Comparison of ENCODE assay signal across 27 cellular contexts in genomic region chr2:217186152-217186551, GRCh38.
A peak's percentile ranks its signal among the peaks of the same experiment; 100 is the strongest.
DNase-seq lines count a peak whose midpoint lies in the region; ATAC-seq and TF ChIP-seq lines count a peak whose summit lies in the region.
"Had no signal": no experiment of that assay in that cellular context is flagged by ENCODE, and none has a peak within 500 bp of the region (broad histone marks: within the 10 kb centered on the region; RNA-seq: fewer than 3 reads in every experiment).

No MANE protein-coding gene starts in this region.

- H3K27ac ChIP-seq in coronary artery (peak overlapping the region; percentile 54 to 76), left ventricle myocardium inferior (replicated peaks) (peak overlapping the region; percentile 80), psoas muscle (no peak overlapping the region), uterus (peak overlapping the region; percentile 70 to 72)
- H3K27ac ChIP-seq: BLaER1 treated with 17β-estradiol and CSF1 and Interleukin-3, amounts not matched to agents 10 nM and 100 nM; cardiac muscle cell; colonic mucosa; KMS-11; lower lobe of right lung; PC-9 had no signal

- H3K4me1 Mint-ChIP-seq in activated CD4-positive, alpha-beta T cell treated with anti-CD3 and anti-CD28 coated beads, Interleukin-2, amount 10 ng/mL, durations not matched to agents 24 days and 14 days = no peaks in the 10 kb centered on the region
- H3K4me1 Mint-ChIP-seq: activated CD4-positive, alpha-beta memory T cell treated with anti-CD3 and anti-CD28 coated beads, Interleukin-2, amount 10 ng/mL, durations not matched to agents 7 days and 5 days; activated naive CD4-positive, alpha-beta T cell treated with anti-CD3 and anti-CD28 coated beads, Interleukin-2, amount 50 U/mL, for 24 hours; H9; naive thymus-derived CD8-positive, alpha-beta T cell; stimulated activated memory B cell treated with anti-CD40 and anti-IgM and Interleukin-4, amounts not matched to agents 10 μg/mL and 1 μg/mL and 100 μg/mL, for 72 hours had no signal

- H3K9me3 ChIP-seq in left ventricle myocardium inferior (replicated peaks) = no peaks in the 10 kb centered on the region
- no peaks in the 10 kb centered on the region for H3K9me3 ChIP-seq in psoas muscle
- H3K9me3 ChIP-seq in uterus = no peaks in the 10 kb centered on the region
- H3K9me3 ChIP-seq: BLaER1 treated with 17β-estradiol and CSF1 and Interleukin-3, amounts not matched to agents 10 nM and 100 nM; colonic mucosa; lower lobe of right lung had no signal

- in situ Hi-C loops in KBM-7 (cut with MboI; ENCODE audit: low pct_unique_long_range_greater_than_20kb, low sequenced_read_pairs) = no loop called here

- H3K4me3 ChIP-seq in coronary artery = no peak overlapping the region
- H3K4me3 ChIP-seq in left ventricle myocardium inferior = no peak overlapping the region
- H3K4me3 ChIP-seq in psoas muscle = no peak overlapping the region
- no peak overlapping the region for H3K4me3 ChIP-seq in uterus
- H3K4me3 ChIP-seq: BLaER1 treated with 17β-estradiol and CSF1 and Interleukin-3, amounts not matched to agents 10 nM and 100 nM; cardiac muscle cell; colonic mucosa; lower lobe of right lung; PC-9; skin epidermis had no signal

- TF ChIP-seq CTCF in coronary artery (IDR thresholded peaks at IDR 0.05) (no peak), left ventricle myocardium inferior (IDR thresholded peaks at IDR 0.05; ENCODE audit: borderline replicate concordance) (no peak), psoas muscle (IDR thresholded peaks at IDR 0.05) (no peak), uterus (IDR thresholded peaks at IDR 0.05) (no peak)

- 62 to 79% (median 73%) methylated on average over 6 of the region's 6 CpGs for WGBS in psoas muscle, 3 donors

- H3K27ac Mint-ChIP-seq in activated CD4-positive, alpha-beta T cell treated with anti-CD3 and anti-CD28 coated beads, Interleukin-2, amount 10 ng/mL, durations not matched to agents 24 days and 14 days = no peak overlapping the region
- H3K27ac Mint-ChIP-seq: activated CD4-positive, alpha-beta memory T cell treated with anti-CD3 and anti-CD28 coated beads, Interleukin-2, amount 10 ng/mL, durations not matched to agents 7 days and 5 days; activated naive CD4-positive, alpha-beta T cell treated with anti-CD3 and anti-CD28 coated beads, Interleukin-2, amount 50 U/mL, for 24 hours; effector memory CD8-positive, alpha-beta T cell; H9; naive thymus-derived CD8-positive, alpha-beta T cell; stimulated activated memory B cell treated with anti-CD40 and anti-IgM and Interleukin-4, amounts not matched to agents 10 μg/mL and 1 μg/mL and 100 μg/mL, for 72 hours had no signal

- H3K36me3 Mint-ChIP-seq in activated CD4-positive, alpha-beta T cell treated with anti-CD3 and anti-CD28 coated beads, Interleukin-2, amount 10 ng/mL, durations not matched to agents 24 days and 14 days (ENCODE audit: low read depth) = no peaks in the 10 kb centered on the region
- H3K36me3 Mint-ChIP-seq: activated naive CD4-positive, alpha-beta T cell treated with anti-CD3 and anti-CD28 coated beads, Interleukin-2, amount 50 U/mL, for 24 hours; naive thymus-derived CD8-positive, alpha-beta T cell; stimulated activated memory B cell treated with anti-CD40 and anti-IgM and Interleukin-4, amounts not matched to agents 10 μg/mL and 1 μg/mL and 100 μg/mL, for 72 hours had no signal

- no peaks in the 10 kb centered on the region for H3K36me3 ChIP-seq in left ventricle myocardium inferior
- no peaks in the 10 kb centered on the region for H3K36me3 ChIP-seq in psoas muscle (ENCODE audit: insufficient read depth in 1 of 2, low read depth in 1 of 2)
- no peaks in the 10 kb centered on the region for H3K36me3 ChIP-seq in uterus
- H3K36me3 ChIP-seq: BLaER1 treated with 17β-estradiol and CSF1 and Interleukin-3, amounts not matched to agents 10 nM and 100 nM; cardiac muscle cell; colonic mucosa; lower lobe of right lung had no signal

- H3K9me3 Mint-ChIP-seq in activated CD4-positive, alpha-beta T cell treated with anti-CD3 and anti-CD28 coated beads, Interleukin-2, amount 10 ng/mL, durations not matched to agents 24 days and 14 days = no peaks in the 10 kb centered on the region
- H3K9me3 Mint-ChIP-seq: activated CD4-positive, alpha-beta memory T cell treated with anti-CD3 and anti-CD28 coated beads, Interleukin-2, amount 10 ng/mL, durations not matched to agents 7 days and 5 days; activated naive CD4-positive, alpha-beta T cell treated with anti-CD3 and anti-CD28 coated beads, Interleukin-2, amount 50 U/mL, for 24 hours; effector memory CD8-positive, alpha-beta T cell; H9; naive thymus-derived CD8-positive, alpha-beta T cell had no signal

- DNase-seq in coronary artery (ENCODE audit: low spot score) = no peak
- peak; percentile 48 for DNase-seq in left ventricle myocardium inferior
- DNase-seq in psoas muscle = peak; percentile 49 to 70
- DNase-seq in uterus = peak in 1 of 2 donors; percentile 32
- no peak for DNase-seq in activated CD4-positive, alpha-beta T cell treated with anti-CD3 and anti-CD28 coated beads, Interleukin-2, amount 10 ng/mL, durations not matched to agents 24 days and 14 days
- DNase-seq in KBM-7 = no peak
- DNase-seq: activated CD4-positive, alpha-beta memory T cell treated with anti-CD3 and anti-CD28 coated beads, Interleukin-2, amount 10 ng/mL, durations not matched to agents 7 days and 5 days; activated CD8-positive, alpha-beta memory T cell treated with anti-CD3 and anti-CD28 coated beads, Interleukin-2, amount 50 U/mL, for 4 hours; colonic mucosa; DMS53; effector memory CD8-positive, alpha-beta T cell; H9; lower lobe of right lung; MM.1S; naive thymus-derived CD8-positive, alpha-beta T cell; NCI-H1105 treated with DMSO at 0.1 percent for 48 hours; NCI-H1930; NCI-H526 treated with DMSO at 0.1 percent for 48 hours; PC-9 had no signal

- no peaks in the 10 kb centered on the region for H3K27me3 Mint-ChIP-seq in activated CD4-positive, alpha-beta T cell treated with anti-CD3 and anti-CD28 coated beads, Interleukin-2, amount 10 ng/mL, durations not matched to agents 24 days and 14 days
- H3K27me3 Mint-ChIP-seq: activated naive CD4-positive, alpha-beta T cell treated with anti-CD3 and anti-CD28 coated beads, Interleukin-2, amount 50 U/mL, for 24 hours; effector memory CD8-positive, alpha-beta T cell; stimulated activated memory B cell treated with anti-CD40 and anti-IgM and Interleukin-4, amounts not matched to agents 10 μg/mL and 1 μg/mL and 100 μg/mL, for 72 hours had no signal

- H3K4me1 ChIP-seq in left ventricle myocardium inferior (peaks cover 31% of the 10 kb centered on the region), psoas muscle (peaks cover 11% of the 10 kb centered on the region), uterus (peaks cover 0 to 3% of the 10 kb centered on the region in 2 donors)
- H3K4me1 ChIP-seq: BLaER1 treated with 17β-estradiol and CSF1 and Interleukin-3, amounts not matched to agents 10 nM and 100 nM; colonic mucosa; lower lobe of right lung had no signal

- intact Hi-C loops in left ventricle myocardium inferior (cut with micrococcal nuclease) = no loop called here
- intact Hi-C loops in psoas muscle (cut with DNase I) = no loop called here
- intact Hi-C loops in uterus (cut with DNase I; ENCODE audit: low total_unique reads) = no loop called here
- intact Hi-C loops in activated CD4-positive, alpha-beta T cell treated with anti-CD3 and anti-CD28 coated beads, Interleukin-2, amount 10 ng/mL, durations not matched to agents 24 days and 14 days (cut with micrococcal nuclease) = no loop called here

- no peak for TF ChIP-seq POLR2A in uterus (IDR thresholded peaks at IDR 0.05)

- no peaks in the 10 kb centered on the region for H3K27me3 ChIP-seq in left ventricle myocardium inferior (ENCODE audit: low read depth)
- H3K27me3 ChIP-seq in psoas muscle (ENCODE audit: insufficient read depth in 3 of 3, low read length in 2 of 3) = no peaks in the 10 kb centered on the region
- no peaks in the 10 kb centered on the region for H3K27me3 ChIP-seq in uterus
- H3K27me3 ChIP-seq: colonic mucosa had no signal

- H3K4me3 Mint-ChIP-seq in activated CD4-positive, alpha-beta T cell treated with anti-CD3 and anti-CD28 coated beads, Interleukin-2, amount 10 ng/mL, durations not matched to agents 24 days and 14 days = no peak overlapping the region
- H3K4me3 Mint-ChIP-seq: activated CD4-positive, alpha-beta memory T cell treated with anti-CD3 and anti-CD28 coated beads, Interleukin-2, amount 10 ng/mL, durations not matched to agents 7 days and 5 days; activated naive CD4-positive, alpha-beta T cell treated with anti-CD3 and anti-CD28 coated beads, Interleukin-2, amount 50 U/mL, for 24 hours; effector memory CD8-positive, alpha-beta T cell; H9; naive thymus-derived CD8-positive, alpha-beta T cell; stimulated activated memory B cell treated with anti-CD40 and anti-IgM and Interleukin-4, amounts not matched to agents 10 μg/mL and 1 μg/mL and 100 μg/mL, for 72 hours had no signal

- ATAC-seq in psoas muscle = peak in 3 of 4 donors; percentile 59 to 81 (median 60)
- ATAC-seq in GM21825 (IDR thresholded peaks at IDR 0.05; ENCODE audit: unreplicated experiment) = no peak
- ATAC-seq: activated CD4-positive, CD25-positive, alpha-beta regulatory T cell treated with anti-CD3 and anti-CD28 coated beads, Interleukin-2, amount 50 U/mL, for 24 hours; effector memory CD8-positive, alpha-beta T cell; lower lobe of right lung; naive thymus-derived CD8-positive, alpha-beta T cell; stimulated activated memory B cell treated with anti-CD40 and anti-IgM and Interleukin-4, amounts not matched to agents 10 μg/mL and 1 μg/mL and 100 μg/mL, for 72 hours had no signal

Comparison
In these comparisons a context has a peak if more than half of its experiments do, and no peak if none do; other contexts are left out.
1. DNase-seq: peak in left ventricle myocardium inferior (single experiment) and psoas muscle (2 of 2); none in coronary artery (single experiment), activated CD4-positive, alpha-beta T cell treated with anti-CD3 and anti-CD28 coated beads, Interleukin-2, amount 10 ng/mL, durations not matched to agents 24 days and 14 days (single experiment) and KBM-7 (single experiment).